Comparison of ENCODE assay signal across 16 cellular contexts in genomic region chr2:40027968-40028367, GRCh38.
"Had no signal": no experiment of that assay in that cellular context is flagged by ENCODE, and none has a peak within 500 bp of the region (broad histone marks: within the 10 kb centered on the region; RNA-seq: fewer than 3 reads in every experiment).

No MANE protein-coding gene starts in this region.

- H3K4me3 ChIP-seq: adrenal gland, body of pancreas, gastrocnemius medialis, ovary, skin epidermis, stomach, thoracic aorta had no signal

- H3K27me3 ChIP-seq: adrenal gland, body of pancreas, gastrocnemius medialis, ovary, stomach had no signal

- DNase-seq: activated CD4-positive, alpha-beta T cell treated with anti-CD3 and anti-CD28 coated beads, Interleukin-2, amount 50 U/mL, for 1 hour; activated naive CD4-positive, alpha-beta T cell treated with anti-CD3 and anti-CD28 coated beads, Interleukin-2, amount 10 ng/mL, durations not matched to agents 7 days and 5 days; activated T-cell treated with anti-CD3 and anti-CD28 coated beads for 4 hours; adrenal gland; body of pancreas; dermis blood vessel endothelial cell; gastrocnemius medialis; left ventricle myocardium superior; mesendoderm; ovary; stimulated activated CD4-positive, alpha-beta T cell treated with anti-CD3 and anti-CD28 coated beads, Interleukin-4, amount 100 ng/mL, for 4 hours; stomach; T-helper 2 cell had no signal

- H3K9me3 ChIP-seq: adrenal gland, body of pancreas, gastrocnemius medialis, ovary, stomach, thoracic aorta had no signal

- H3K27ac ChIP-seq: adrenal gland, body of pancreas, gastrocnemius medialis, ovary, skin epidermis, stomach, thoracic aorta had no signal

- H3K36me3 ChIP-seq: adrenal gland, gastrocnemius medialis, ovary, stomach, thoracic aorta had no signal

- H3K4me1 ChIP-seq: adrenal gland, body of pancreas, gastrocnemius medialis, stomach had no signal

- ATAC-seq: activated T-helper 17 cell treated with anti-CD3 and anti-CD28 coated beads, Interleukin-2, amount 50 U/mL, for 72 hours; body of pancreas; gastrocnemius medialis; left ventricle myocardium superior had no signal
